Comparison of ENCODE assay signal across 9 cellular contexts in genomic region chr12:106358410-106359241, GRCh38. TPM values are rescaled to one million over a fixed set of nuclear protein-coding genes. Genes with fewer than 3 reads are reported as not detected.
DNase-seq lines count a peak whose midpoint lies in the region; ATAC-seq, FAIRE-seq and TF ChIP-seq lines count a peak whose summit lies in the region.
"Had no signal": no experiment of that assay in that cellular context is flagged by ENCODE, and none has a peak within 500 bp of the region (broad histone marks: within the 10 kb centered on the region; RNA-seq: fewer than 3 reads in every experiment).

No MANE protein-coding gene starts in this region.

- H3K4me1 Mint-ChIP-seq in CD8-positive, alpha-beta T cell (ENCODE audit: low read depth): peaks cover 18% of the 10 kb centered on the region
- peaks cover 16% of the 10 kb centered on the region for H3K4me1 Mint-ChIP-seq in activated CD8-positive, alpha-beta T cell treated with anti-CD3 and anti-CD28 coated beads, Interleukin-2, amount 10 ng/mL, durations not matched to agents 7 days and 5 days (ENCODE audit: low read depth)

- in situ Hi-C loops in IMR-90 (cut with MboI; ENCODE audit: low sequenced_read_pairs): loop anchor here (25.0 kb wide), 1 partner anchor 946 kb away; no protein-coding TSS in a partner anchor

- H3K18ac ChIP-seq in IMR-90 (ENCODE audit: low read depth, low read length): peak overlapping the region; percentile 85

- H4K8ac ChIP-seq in IMR-90 (ENCODE audit: low read depth in 2 of 2, low read length in 2 of 2): peak overlapping the region; percentile 66 to 94

- peak overlapping the region; percentile 44; the same call in 1 of the 3 replicates for H2BK15ac ChIP-seq in IMR-90 (ENCODE audit: low read depth, low read length)

- no peak overlapping the region for H2BK20ac ChIP-seq in IMR-90 (ENCODE audit: low read depth, low read length)

- no peak for TF ChIP-seq RAD21 in IMR-90 (IDR thresholded peaks at IDR 0.05; ENCODE audit: low read length)

- peak overlapping the region; percentile 93 for H3K14ac ChIP-seq in IMR-90 (replicated peaks; ENCODE audit: low read depth, low read length)

- H3K9me3 Mint-ChIP-seq in CD8-positive, alpha-beta T cell: no peaks in the 10 kb centered on the region
- no peaks in the 10 kb centered on the region for H3K9me3 Mint-ChIP-seq in activated CD8-positive, alpha-beta T cell treated with anti-CD3 and anti-CD28 coated beads, Interleukin-2, amount 10 ng/mL, durations not matched to agents 7 days and 5 days (ENCODE audit: insufficient read depth)

- peak overlapping the region; percentile 82 for H3K23ac ChIP-seq in IMR-90 (ENCODE audit: low read depth, low read length)

- peak overlapping the region; percentile 84 for H3K27ac ChIP-seq in CD8-positive, alpha-beta T cell (ENCODE audit: low read depth, low read length)
- peak overlapping the region; percentile 88 for H3K27ac ChIP-seq in IMR-90 (ENCODE audit: insufficient read depth, low read length)

- no peaks in the 10 kb centered on the region for H3K36me3 ChIP-seq in CD8-positive, alpha-beta T cell (ENCODE audit: insufficient read depth, low read length)
- H3K36me3 ChIP-seq in IMR-90 (ENCODE audit: control insufficient read depth, insufficient read depth, low read length): no peaks in the 10 kb centered on the region

- peak; percentile 54; the same call in 1 of the 2 replicates for TF ChIP-seq POLR2A in IMR-90 (IDR thresholded peaks at IDR 0.05; ENCODE audit: low read depth, low read length)

- H4K91ac ChIP-seq in IMR-90 (ENCODE audit: insufficient read depth, low read depth, low read length): peak overlapping the region; percentile 79

- ATAC-seq in CD8-positive, alpha-beta T cell: no peak
- peak; percentile 13 for ATAC-seq in GM21447 (IDR thresholded peaks at IDR 0.05; ENCODE audit: unreplicated experiment)
- peak; percentile 42 for ATAC-seq in IMR-90 (ENCODE audit: low read depth)
- ATAC-seq in activated CD8-positive, alpha-beta T cell treated with anti-CD3 and anti-CD28 coated beads, Interleukin-2, amount 10 ng/mL, durations not matched to agents 7 days and 5 days: peak; percentile 9
- peak; percentile 25 to 55 for ATAC-seq in left cardiac atrium

- peaks cover 13% of the 10 kb centered on the region for H3K4me1 ChIP-seq in CD8-positive, alpha-beta T cell (ENCODE audit: insufficient read depth, low read length)
- H3K4me1 ChIP-seq in IMR-90 (ENCODE audit: control insufficient read depth, insufficient read depth, low read length): peaks cover 3% of the 10 kb centered on the region; the same call in 1 of the 2 replicates

- no peak for DNase-seq in CD8-positive, alpha-beta T cell
- DNase-seq in IMR-90 (peak; percentile 82), left cardiac atrium (peak; percentile 46), retinal pigment epithelial cell (ENCODE audit: low read depth) (no peak), GM19239 (ENCODE audit: insufficient read length, low spot score) (no peak), NCI-H128 (lab: John Stamatoyannopoulos, UW; ENCODE audit: unreplicated experiment) (no peak)
- no peak for DNase-seq in activated CD8-positive, alpha-beta T cell treated with anti-CD3 and anti-CD28 coated beads, Interleukin-2, amount 10 ng/mL, durations not matched to agents 7 days and 5 days

- no peaks in the 10 kb centered on the region for H3K27me3 ChIP-seq in CD8-positive, alpha-beta T cell (ENCODE audit: insufficient read depth, low read length)
- H3K27me3 ChIP-seq in IMR-90 (ENCODE audit: control insufficient read depth, insufficient read depth, low read length): no peaks in the 10 kb centered on the region

- H3K4me3 Mint-ChIP-seq in CD8-positive, alpha-beta T cell: peak overlapping the region; percentile 91
- H3K4me3 Mint-ChIP-seq in activated CD8-positive, alpha-beta T cell treated with anti-CD3 and anti-CD28 coated beads, Interleukin-2, amount 10 ng/mL, durations not matched to agents 7 days and 5 days: peak overlapping the region; percentile 89

- H4K5ac ChIP-seq in IMR-90 (ENCODE audit: low read depth, low read length): peak overlapping the region; percentile 92

- peak overlapping the region; percentile 62 for H3K56ac ChIP-seq in IMR-90 (ENCODE audit: extremely low read depth, insufficient read depth, low read length)

- peak overlapping the region; percentile 97 for H3K4me3 ChIP-seq in CD8-positive, alpha-beta T cell (ENCODE audit: low read depth, low read length)
- H3K4me3 ChIP-seq in IMR-90 (ENCODE audit: insufficient read depth, low read depth, low read length): peak overlapping the region; percentile 71
- H3K4me3 ChIP-seq in retinal pigment epithelial cell (ENCODE audit: low read length): peak overlapping the region; percentile 83

- H3K9ac ChIP-seq in IMR-90 (ENCODE audit: low read depth, low read length): peak overlapping the region; percentile 82

- intact Hi-C loops in CD8-positive, alpha-beta T cell (cut with DNase I, micrococcal nuclease): loop anchor here in 1 of 2 experiments (2.0 to 10.0 kb wide), 4 partner anchors 110 to 1404 kb away; partner anchors contain the start of genes CKAP4, PRDM4 and RIC8B
- intact Hi-C loops in IMR-90 (cut with micrococcal nuclease): loop anchor here (10.0 kb wide), 3 partner anchors 416 to 934 kb away; partner anchors contain the start of gene RIC8B
- intact Hi-C loops in left cardiac atrium (cut with DNase I): loop anchor here in 1 of 2 donors (10.0 kb wide), 1 partner anchor 134 kb away; no protein-coding TSS in a partner anchor

- H3K4ac ChIP-seq in IMR-90 (ENCODE audit: low read depth, low read length): peak overlapping the region; percentile 87

- FAIRE-seq in GM19239 (lab: Jason Lieb, UNC): no peak
- FAIRE-seq: TTC549 had no signal

- CTCF ChIA-PET in CD8-positive, alpha-beta T cell (lab: Charles Lee): interaction anchor here (1.1 to 3.5 kb wide), 12 partner anchors 8 to 655 kb away, joined by 3 to 17 read pairs (median 4); no protein-coding TSS in a partner anchor
- CTCF ChIA-PET in IMR-90 (lab: Yijun Ruan, JAX): interaction anchor here (0.9 to 2.4 kb wide), 6 partner anchors 10 to 561 kb away, joined by 3 to 12 read pairs (median 4); no protein-coding TSS in a partner anchor
- CTCF ChIA-PET in activated CD8-positive, alpha-beta T cell treated with anti-CD3 and anti-CD28 coated beads, Interleukin-2, amount 10 ng/mL, durations not matched to agents 7 days and 5 days (lab: Charles Lee): interaction anchor here (0.7 to 5.3 kb wide), 27 partner anchors 8 to 583 kb away, joined by 3 to 46 read pairs (median 6); no protein-coding TSS in a partner anchor

- dilution Hi-C loops in IMR-90 (cut with HindIII; ENCODE audit: low sequenced_read_pairs, unreplicated experiment): no loop called here

- H3K79me1 ChIP-seq in IMR-90 (ENCODE audit: low read depth in 1 of 2, low read length in 2 of 2): peaks cover 26 to 44% of the 10 kb centered on the region in 2 experiments

- H2AFZ ChIP-seq in IMR-90 (replicated peaks; ENCODE audit: low read length, poor library complexity): peak overlapping the region; percentile 100

- peak overlapping the region; percentile 90 for H3K27ac Mint-ChIP-seq in CD8-positive, alpha-beta T cell
- H3K27ac Mint-ChIP-seq in activated CD8-positive, alpha-beta T cell treated with anti-CD3 and anti-CD28 coated beads, Interleukin-2, amount 10 ng/mL, durations not matched to agents 7 days and 5 days: peak overlapping the region; percentile 91

- H4K20me1 ChIP-seq in IMR-90 (ENCODE audit: insufficient read depth, low read length): no peaks in the 10 kb centered on the region

- peak overlapping the region; percentile 68 for H2BK5ac ChIP-seq in IMR-90 (ENCODE audit: low read depth, low read length, poor library complexity, severe bottlenecking)

- WGBS in IMR-90 (ENCODE audit: extremely low coverage in 2 of 2, insufficient read length in 1 of 2), 2 experiments: 0% methylated on average over 1 of the region's 17 CpGs; no CpG with 5 or more reads in 1 of the 2 experiments

- peaks cover 4% of the 10 kb centered on the region; the same call in 1 of the 2 replicates for H3K9me1 ChIP-seq in IMR-90 (ENCODE audit: insufficient read depth, low read length)

- peak overlapping the region; percentile 76 for H2AK5ac ChIP-seq in IMR-90 (ENCODE audit: low read depth, low read length)

- H2AK9ac ChIP-seq in IMR-90 (replicated peaks; ENCODE audit: low read depth, low read length, poor library complexity): peak overlapping the region; percentile 45

- H2BK120ac ChIP-seq in IMR-90 (ENCODE audit: low read depth, low read length): peak overlapping the region; percentile 28; the same call in 1 of the 2 replicates

- peak overlapping the region; percentile 87 for H3K4me2 ChIP-seq in IMR-90 (ENCODE audit: low read depth, low read length)

- H3K36me3 Mint-ChIP-seq in CD8-positive, alpha-beta T cell: peaks cover 8% of the 10 kb centered on the region
- H3K36me3 Mint-ChIP-seq in activated CD8-positive, alpha-beta T cell treated with anti-CD3 and anti-CD28 coated beads, Interleukin-2, amount 10 ng/mL, durations not matched to agents 7 days and 5 days (ENCODE audit: low read depth): peaks cover 2% of the 10 kb centered on the region

- POLR2A ChIA-PET in CD8-positive, alpha-beta T cell (lab: Charles Lee): interaction anchor here (0.6 to 2.3 kb wide), 9 partner anchors 8 to 597 kb away, joined by 3 to 34 read pairs (median 3); partner anchors contain the start of genes TCP11L2 and TMEM263
- POLR2A ChIA-PET in IMR-90 (lab: Charles Lee; ENCODE audit: unreplicated experiment): interaction anchor here (1.4 kb wide), 1 partner anchor 10 kb away, joined by 3 read pairs; no protein-coding TSS in a partner anchor
- POLR2A ChIA-PET in activated CD8-positive, alpha-beta T cell treated with anti-CD3 and anti-CD28 coated beads, Interleukin-2, amount 10 ng/mL, durations not matched to agents 7 days and 5 days (lab: Charles Lee): interaction anchor here (0.6 to 2.0 kb wide), 8 partner anchors 17 to 178 kb away, joined by 3 to 11 read pairs (median 4); partner anchors contain the start of gene TCP11L2

- TF ChIP-seq CTCF in CD8-positive, alpha-beta T cell (IDR thresholded peaks at IDR 0.05): no peak
- TF ChIP-seq CTCF in IMR-90 (conservative IDR thresholded peaks at IDR 0.05; ENCODE audit: low read depth, low read length) (no peak), retinal pigment epithelial cell (conservative IDR thresholded peaks at IDR 0.05; ENCODE audit: low read depth, low read length) (no peak)

- BruUV-seq in IMR-90 (replicated peaks; lab: Mats Ljungman, UMichigan): TSS peak; percentile 57

- H3K9me3 ChIP-seq in CD8-positive, alpha-beta T cell (ENCODE audit: low read length): no peaks in the 10 kb centered on the region
- H3K9me3 ChIP-seq in IMR-90 (ENCODE audit: control insufficient read depth, insufficient read depth, low read length): no peaks in the 10 kb centered on the region

- H3K27me3 Mint-ChIP-seq in CD8-positive, alpha-beta T cell (ENCODE audit: low read depth): no peaks in the 10 kb centered on the region
- H3K27me3 Mint-ChIP-seq in activated CD8-positive, alpha-beta T cell treated with anti-CD3 and anti-CD28 coated beads, Interleukin-2, amount 10 ng/mL, durations not matched to agents 7 days and 5 days (ENCODE audit: low read depth): no peaks in the 10 kb centered on the region

RNA-seq across cellular contexts. Expression of gene POLR3B, which starts 1.1 kb away (rescaled TPM):
- 1 to 10 TPM; 2.5 to 2.6 TPM for total RNA-seq in CD8-positive, alpha-beta T cell
- total RNA-seq in IMR-90 (2012; rRNA removed): 15.4 and 20.0 TPM in 2 replicates
- polyA plus RNA-seq in IMR-90 (2012; rRNA removed): 6.4 and 6.9 TPM in 2 replicates
- 2.2 and 2.8 TPM in 2 replicates for polyA plus RNA-seq in IMR-90 (2012; cell fraction: cytosol; rRNA removed)
- 1.5 and 5.6 TPM in 2 replicates for polyA plus RNA-seq in IMR-90 (2012; cell fraction: nucleus; rRNA removed; ENCODE audit: low replicate concordance)
- total RNA-seq in activated CD8-positive, alpha-beta T cell treated with anti-CD3 and anti-CD28 coated beads, Interleukin-2, amount 10 ng/mL, durations not matched to agents 7 days and 5 days: 1 to 10 TPM; 5.4 to 6.6 TPM
- 1 to 10 TPM; 6.6 to 7.5 TPM for total RNA-seq in left cardiac atrium

RNA-seq across cellular contexts. Expression of gene TCP11L2, which starts 56.1 kb away (rescaled TPM):
- 100 to 1,000 TPM; 130 to 133 TPM for total RNA-seq in CD8-positive, alpha-beta T cell
- total RNA-seq in IMR-90 (2012; rRNA removed) (26.4 and 32.8 TPM in 2 replicates), left cardiac atrium (10 to 100 TPM; 41.5 to 52.5 TPM)
- 6.0 and 7.3 TPM in 2 replicates for polyA plus RNA-seq in IMR-90 (2012; rRNA removed)
- 2.3 and 3.3 TPM in 2 replicates for polyA plus RNA-seq in IMR-90 (2012; cell fraction: cytosol; rRNA removed)
- polyA plus RNA-seq in IMR-90 (2012; cell fraction: nucleus; rRNA removed; ENCODE audit: low replicate concordance): 3.4 and 22.1 TPM in 2 replicates
- total RNA-seq in activated CD8-positive, alpha-beta T cell treated with anti-CD3 and anti-CD28 coated beads, Interleukin-2, amount 10 ng/mL, durations not matched to agents 7 days and 5 days: 1 to 10 TPM; 5.9 to 6.4 TPM

Comparison
In these comparisons a context has a peak if more than half of its experiments do, and no peak if none do; other contexts are left out.
1. DNase-seq: peak in IMR-90 (single experiment) and left cardiac atrium (single experiment); none in CD8-positive, alpha-beta T cell (0 of 7), activated CD8-positive, alpha-beta T cell treated with anti-CD3 and anti-CD28 coated beads, Interleukin-2, amount 10 ng/mL, durations not matched to agents 7 days and 5 days (single experiment), retinal pigment epithelial cell (single experiment), GM19239 (single experiment) and NCI-H128 (single experiment).
2. Peak in every context shown above with its lines, with median percentiles within 50 percentile points of each other: H3K4me3 ChIP-seq.